Comparison of ENCODE assay signal across 12 cellular contexts in genomic region chr17:13410214-13410613, GRCh38.
"Had no signal": no experiment of that assay in that cellular context is flagged by ENCODE, and none has a peak within 500 bp of the region (broad histone marks: within the 10 kb centered on the region; RNA-seq: fewer than 3 reads in every experiment).

No MANE protein-coding gene starts in this region.

- H3K36me3 ChIP-seq: gastrocnemius medialis, heart right ventricle had no signal

- H3K36me3 Mint-ChIP-seq: naive thymus-derived CD8-positive, alpha-beta T cell had no signal

- H3K4me3 ChIP-seq: gastrocnemius medialis, heart right ventricle, mucosa of descending colon, smooth muscle cell had no signal

- H3K4me3 Mint-ChIP-seq: naive thymus-derived CD8-positive, alpha-beta T cell had no signal

- H3K27ac ChIP-seq: gastrocnemius medialis had no signal

- H3K9me3 ChIP-seq: gastrocnemius medialis, mucosa of descending colon had no signal

- DNase-seq: effector memory CD4-positive, alpha-beta T cell; gastrocnemius medialis; heart right ventricle; naive thymus-derived CD8-positive, alpha-beta T cell; right cardiac atrium; stimulated activated CD4-positive, alpha-beta T cell treated with anti-CD3 and anti-CD28 coated beads, Interleukin-2, amount 100 ng/mL, for 48 hours; stimulated activated naive CD4-positive, alpha-beta T cell treated with Interleukin-2 at 50 U/mL for 16 hours; trophoblast cell had no signal

- FAIRE-seq: endometrium, keratinocyte had no signal

- H3K27me3 ChIP-seq: gastrocnemius medialis, heart right ventricle had no signal

- H3K4me1 ChIP-seq: gastrocnemius medialis had no signal

- H3K27ac Mint-ChIP-seq: naive thymus-derived CD8-positive, alpha-beta T cell had no signal

- H3K4me1 Mint-ChIP-seq: naive thymus-derived CD8-positive, alpha-beta T cell had no signal

- ATAC-seq: gastrocnemius medialis; naive thymus-derived CD8-positive, alpha-beta T cell had no signal
